In genomic region chr1:172146149-172146850, GRCh38 we compare ENCODE assay signal across 14 cellular contexts.
DNase-seq lines count a peak whose midpoint lies in the region; ATAC-seq, FAIRE-seq and TF ChIP-seq lines count a peak whose summit lies in the region.
"Had no signal": no experiment of that assay in that cellular context is flagged by ENCODE, and none has a peak within 500 bp of the region (broad histone marks: within the 10 kb centered on the region; RNA-seq: fewer than 3 reads in every experiment).

No MANE protein-coding gene starts in this region.

- no peak overlapping the region for H3K27ac Mint-ChIP-seq in activated T-helper 17 cell treated with anti-CD3 and anti-CD28 coated beads, Interleukin-2, amount 50 U/mL, for 72 hours
- no peak overlapping the region for H3K27ac Mint-ChIP-seq in activated naive CD8-positive, alpha-beta T cell treated with anti-CD3 and anti-CD28 coated beads for 36 hours
- H3K27ac Mint-ChIP-seq in H9 = no peak overlapping the region
- no peak overlapping the region for H3K27ac Mint-ChIP-seq in activated CD4-positive, alpha-beta T cell treated with anti-CD3 and anti-CD28 coated beads, Interleukin-2, amount 10 ng/mL, durations not matched to agents 7 days and 5 days

- TF ChIP-seq CTCF in foreskin keratinocyte (conservative IDR thresholded peaks at IDR 0.05) (peak; percentile 58), H9 (conservative IDR thresholded peaks at IDR 0.05) (no peak)

- peaks cover 5% of the 10 kb centered on the region for H3K4me1 Mint-ChIP-seq in activated T-helper 17 cell treated with anti-CD3 and anti-CD28 coated beads, Interleukin-2, amount 50 U/mL, for 72 hours
- H3K4me1 Mint-ChIP-seq in activated naive CD8-positive, alpha-beta T cell treated with anti-CD3 and anti-CD28 coated beads for 36 hours = peaks cover 16% of the 10 kb centered on the region
- peaks cover 24 to 34% of the 10 kb centered on the region in 2 experiments for H3K4me1 Mint-ChIP-seq in H9
- peaks cover 6% of the 10 kb centered on the region for H3K4me1 Mint-ChIP-seq in activated CD4-positive, alpha-beta T cell treated with anti-CD3 and anti-CD28 coated beads, Interleukin-2, amount 10 ng/mL, durations not matched to agents 7 days and 5 days

- no peak overlapping the region for H4K8ac ChIP-seq in H9 (replicated peaks; ENCODE audit: insufficient read length, low read depth, low read length)

- no peak overlapping the region for H2AK5ac ChIP-seq in H9 (ENCODE audit: insufficient read length, low read length)

- no peak overlapping the region for H3K27ac ChIP-seq in foreskin keratinocyte
- peak overlapping the region in 16 of 21 experiments; percentile 32 to 93 (median 80) for H3K27ac ChIP-seq in skin epidermis
- no peak overlapping the region for H3K27ac ChIP-seq in H9 (ENCODE audit: insufficient read length, low read depth, low read length)
- H3K27ac ChIP-seq: HL-60 had no signal

- H3K27me3 ChIP-seq in foreskin keratinocyte (no peaks in the 10 kb centered on the region), H7 (ENCODE audit: control insufficient read depth, insufficient read depth, low read length) (no peaks in the 10 kb centered on the region), H9 (ENCODE audit: insufficient read depth, low read length) (no peaks in the 10 kb centered on the region)

- H3K18ac ChIP-seq in H9 (ENCODE audit: insufficient read length, low read depth, low read length) = no peak overlapping the region

- CTCF ChIA-PET in activated CD4-positive, alpha-beta T cell treated with anti-CD3 and anti-CD28 coated beads, Interleukin-2, amount 10 ng/mL, durations not matched to agents 7 days and 5 days (lab: Charles Lee) = interaction anchor here (0.6 to 1.0 kb wide), 2 partner anchors 27 to 246 kb away, joined by 3 read pairs; no protein-coding TSS in a partner anchor

- H3K4me1 ChIP-seq in foreskin keratinocyte = peaks cover 32% of the 10 kb centered on the region
- no peaks in the 10 kb centered on the region for H3K4me1 ChIP-seq in H9 (ENCODE audit: insufficient read depth, low read length)

- H3K9me3 ChIP-seq in H9 (ENCODE audit: control insufficient read depth, low read depth, low read length) = no peaks in the 10 kb centered on the region

- no peak overlapping the region for H4K91ac ChIP-seq in H9 (ENCODE audit: insufficient read length, low read depth, low read length)

- TF ChIP-seq POLR2A in H54 (IDR thresholded peaks at IDR 0.05; ENCODE audit: low read depth, low read length) = no peak

- no peak overlapping the region for H2BK120ac ChIP-seq in H9 (ENCODE audit: low read depth, low read length, poor library complexity, severe bottlenecking)

- H4K5ac ChIP-seq in H9 (ENCODE audit: insufficient read length, low read depth, low read length) = no peak overlapping the region

- no peaks in the 10 kb centered on the region for H3K36me3 Mint-ChIP-seq in activated T-helper 17 cell treated with anti-CD3 and anti-CD28 coated beads, Interleukin-2, amount 50 U/mL, for 72 hours (ENCODE audit: low read depth)
- H3K36me3 Mint-ChIP-seq in activated naive CD8-positive, alpha-beta T cell treated with anti-CD3 and anti-CD28 coated beads for 36 hours = no peaks in the 10 kb centered on the region
- H3K36me3 Mint-ChIP-seq in H9 (ENCODE audit: insufficient read depth in 1 of 3, low read depth in 3 of 3) = no peaks in the 10 kb centered on the region
- no peaks in the 10 kb centered on the region for H3K36me3 Mint-ChIP-seq in activated CD4-positive, alpha-beta T cell treated with anti-CD3 and anti-CD28 coated beads, Interleukin-2, amount 10 ng/mL, durations not matched to agents 7 days and 5 days (ENCODE audit: low read depth)

- H3K9me3 Mint-ChIP-seq in activated T-helper 17 cell treated with anti-CD3 and anti-CD28 coated beads, Interleukin-2, amount 50 U/mL, for 72 hours = no peaks in the 10 kb centered on the region
- H3K9me3 Mint-ChIP-seq in activated naive CD8-positive, alpha-beta T cell treated with anti-CD3 and anti-CD28 coated beads for 36 hours = no peaks in the 10 kb centered on the region
- no peaks in the 10 kb centered on the region for H3K9me3 Mint-ChIP-seq in H9
- H3K9me3 Mint-ChIP-seq in activated CD4-positive, alpha-beta T cell treated with anti-CD3 and anti-CD28 coated beads, Interleukin-2, amount 10 ng/mL, durations not matched to agents 7 days and 5 days = peaks cover 6% of the 10 kb centered on the region
- H3K9me3 Mint-ChIP-seq: activated T-helper 2 cell treated with anti-CD3 and anti-CD28 coated beads, Interferon-gamma antibody, Interleukin-2, Interleukin-4, amounts not matched to agents 10 μg/mL and 5 μg/mL and 100 μg/mL, durations not matched to agents 14 hours and 24 hours and 36 hours had no signal

- H3T11ph ChIP-seq in H9 (ENCODE audit: low read length) = no peak overlapping the region

- H3K4ac ChIP-seq in H9 (ENCODE audit: low read depth, low read length) = no peak overlapping the region

- H2AFZ ChIP-seq in H9 (ENCODE audit: low read length) = no peak overlapping the region

- H4K20me1 ChIP-seq in H9 (ENCODE audit: control insufficient read depth, insufficient read depth, insufficient read length) = no peaks in the 10 kb centered on the region

- peak; percentile 12 for ATAC-seq in activated T-helper 17 cell treated with anti-CD3 and anti-CD28 coated beads, Interleukin-2, amount 50 U/mL, for 72 hours (replicated peaks)
- peak; percentile 86 for ATAC-seq in foreskin keratinocyte

- H3K9ac ChIP-seq in H9 (ENCODE audit: extremely low read depth, insufficient read length, low read length) = no peak overlapping the region

- H3K36me3 ChIP-seq in H7 (replicated peaks; ENCODE audit: control insufficient read depth, insufficient read depth, low read length) = no peaks in the 10 kb centered on the region

- no peaks in the 10 kb centered on the region for H3K27me3 Mint-ChIP-seq in activated T-helper 17 cell treated with anti-CD3 and anti-CD28 coated beads, Interleukin-2, amount 50 U/mL, for 72 hours
- no peaks in the 10 kb centered on the region for H3K27me3 Mint-ChIP-seq in activated naive CD8-positive, alpha-beta T cell treated with anti-CD3 and anti-CD28 coated beads for 36 hours
- H3K27me3 Mint-ChIP-seq in H9 (ENCODE audit: low read depth) = no peaks in the 10 kb centered on the region
- no peaks in the 10 kb centered on the region for H3K27me3 Mint-ChIP-seq in activated CD4-positive, alpha-beta T cell treated with anti-CD3 and anti-CD28 coated beads, Interleukin-2, amount 10 ng/mL, durations not matched to agents 7 days and 5 days

- no peak for DNase-seq in H54 (ENCODE audit: insufficient read length, low spot score)
- peak; percentile 86 to 90 for DNase-seq in foreskin keratinocyte
- no peak for DNase-seq in H7
- DNase-seq in activated naive CD8-positive, alpha-beta T cell treated with anti-CD3 and anti-CD28 coated beads for 36 hours = no peak
- no peak for DNase-seq in H9
- no peak for DNase-seq in activated CD4-positive, alpha-beta T cell treated with anti-CD3 and anti-CD28 coated beads, Interleukin-2, amount 10 ng/mL, durations not matched to agents 7 days and 5 days
- DNase-seq: GF-D8, NCI-H510A had no signal

- no peak overlapping the region for H3K14ac ChIP-seq in H9 (ENCODE audit: insufficient read depth, low read length)

- no peak overlapping the region for H2BK12ac ChIP-seq in H9 (ENCODE audit: insufficient read length, low read depth, low read length)

- H3K4me3 ChIP-seq in skin epidermis (no peak overlapping the region), H7 (ENCODE audit: insufficient read depth, low read depth, low read length) (no peak overlapping the region)
- H3K4me3 ChIP-seq: lung had no signal

- H3K23ac ChIP-seq in H9 (ENCODE audit: insufficient read length, low read depth, low read length) = no peak overlapping the region

- no peak overlapping the region for H2BK20ac ChIP-seq in H9 (ENCODE audit: low read depth, low read length, poor library complexity, severe bottlenecking)

- H2BK15ac ChIP-seq in H9 (ENCODE audit: low read depth, low read length) = no peak overlapping the region

- H2BK5ac ChIP-seq in H9 (ENCODE audit: insufficient read length, low read length) = no peak overlapping the region

- H3K56ac ChIP-seq in H9 (ENCODE audit: insufficient read length, low read depth, low read length) = no peak overlapping the region

- no peaks in the 10 kb centered on the region for H3K23me2 ChIP-seq in H9 (ENCODE audit: insufficient read length, low read depth, low read length, poor library complexity, severe bottlenecking)

- H3K79me2 ChIP-seq in H9 (ENCODE audit: insufficient read depth, low read length) = no peaks in the 10 kb centered on the region

- no peak overlapping the region for H3K4me2 ChIP-seq in H9 (ENCODE audit: insufficient read depth, insufficient read length, low read length)

- peak; percentile 41 for FAIRE-seq in H54 (lab: Jason Lieb, UNC)
- FAIRE-seq: urothelium cell line had no signal

- no CpG with 5 or more reads among the region's 1 CpG for WGBS in H9 (ENCODE audit: extremely low coverage, insufficient read length, low lambda C conversion rate)

- POLR2A ChIA-PET in activated CD4-positive, alpha-beta T cell treated with anti-CD3 and anti-CD28 coated beads, Interleukin-2, amount 10 ng/mL, durations not matched to agents 7 days and 5 days (lab: Charles Lee) = no interaction called here

- H3K79me1 ChIP-seq in H9 (ENCODE audit: insufficient read depth, low read depth, low read length, poor library complexity, severe bottlenecking) = no peaks in the 10 kb centered on the region

- H3K4me3 Mint-ChIP-seq in activated T-helper 17 cell treated with anti-CD3 and anti-CD28 coated beads, Interleukin-2, amount 50 U/mL, for 72 hours = no peak overlapping the region
- H3K4me3 Mint-ChIP-seq in activated naive CD8-positive, alpha-beta T cell treated with anti-CD3 and anti-CD28 coated beads for 36 hours = no peak overlapping the region
- H3K4me3 Mint-ChIP-seq in H9 = no peak overlapping the region
- H3K4me3 Mint-ChIP-seq in activated CD4-positive, alpha-beta T cell treated with anti-CD3 and anti-CD28 coated beads, Interleukin-2, amount 10 ng/mL, durations not matched to agents 7 days and 5 days = no peak overlapping the region

Comparison
In these comparisons a context has a peak if more than half of its experiments do, and no peak if none do; other contexts are left out.
1. DNase-seq: peak in foreskin keratinocyte (2 of 2); none in H54 (single experiment), H7 (single experiment), activated naive CD8-positive, alpha-beta T cell treated with anti-CD3 and anti-CD28 coated beads for 36 hours (single experiment), H9 (single experiment) and activated CD4-positive, alpha-beta T cell treated with anti-CD3 and anti-CD28 coated beads, Interleukin-2, amount 10 ng/mL, durations not matched to agents 7 days and 5 days (single experiment).
2. H3K27ac ChIP-seq: peak in skin epidermis (16 of 21); none in foreskin keratinocyte (single experiment) and H9 (single experiment).